18 cellular contexts compared by ENCODE assay signal in genomic region chr20:23301436-23302050, GRCh38. TPM values are rescaled to one million over a fixed set of nuclear protein-coding genes. Genes with fewer than 3 reads are reported as not detected.
DNase-seq lines count a peak whose midpoint lies in the region; ATAC-seq and TF ChIP-seq lines count a peak whose summit lies in the region.
"Had no signal": no experiment of that assay in that cellular context is flagged by ENCODE, and none has a peak within 500 bp of the region (broad histone marks: within the 10 kb centered on the region; RNA-seq: fewer than 3 reads in every experiment).

No MANE protein-coding gene starts in this region.

- H3K4me1 ChIP-seq in IMR-90 (ENCODE audit: control insufficient read depth, insufficient read depth, low read length) (no peaks in the 10 kb centered on the region), neuronal stem cell (ENCODE audit: control insufficient read depth in 2 of 2, insufficient read depth in 1 of 2, low read depth in 1 of 2, low read length in 2 of 2) (peaks cover 0 to 8% of the 10 kb centered on the region in 2 donors)
- H3K4me1 ChIP-seq: HAP-1 had no signal

- no peak overlapping the region for H4K5ac ChIP-seq in IMR-90 (ENCODE audit: low read depth, low read length)

- H2AK9ac ChIP-seq in IMR-90 (replicated peaks; ENCODE audit: low read depth, low read length, poor library complexity), result no peak overlapping the region

- H2BK120ac ChIP-seq in IMR-90 (ENCODE audit: low read depth, low read length) (no peak overlapping the region), neuronal stem cell (ENCODE audit: low read depth, low read length) (no peak overlapping the region)

- dilution Hi-C loops in IMR-90 (cut with HindIII; ENCODE audit: low sequenced_read_pairs, unreplicated experiment), result no loop called here

- DNase-seq in activated effector memory CD4-positive, alpha-beta T cell treated with anti-CD3 and anti-CD28 coated beads, Interleukin-2, amount 50 U/mL, for 16 hours, result peak; percentile 21
- no peak for DNase-seq in activated effector memory CD4-positive, alpha-beta T cell treated with Interleukin-2 at 50 U/mL for 16 hours
- DNase-seq in IMR-90 (no peak), coronary artery (ENCODE audit: low spot score) (peak; percentile 38), neuronal stem cell (ENCODE audit: low spot score) (no peak), retina (no peak)
- DNase-seq: C1 segment of cervical spinal cord; Calu3; CD4-positive, alpha-beta memory T cell; COR-L47; DMS53; DMS79 treated with DMSO at 0.1 percent for 48 hours; GOT3; HFFc6 had no signal

- no peaks in the 10 kb centered on the region for H4K20me1 ChIP-seq in IMR-90 (ENCODE audit: insufficient read depth, low read length)

- H3K79me1 ChIP-seq in IMR-90 (ENCODE audit: low read depth in 1 of 2, low read length in 2 of 2), result no peaks in the 10 kb centered on the region
- H3K79me1 ChIP-seq in neuronal stem cell (ENCODE audit: low read depth, low read length), result no peaks in the 10 kb centered on the region

- no TSS peak for BruUV-seq in IMR-90 (replicated peaks; lab: Mats Ljungman, UMichigan)

- no peak for TF ChIP-seq POLR2A in IMR-90 (IDR thresholded peaks at IDR 0.05; ENCODE audit: low read depth, low read length)

- H3K56ac ChIP-seq in IMR-90 (ENCODE audit: extremely low read depth, insufficient read depth, low read length), result no peak overlapping the region

- H3K4me3 ChIP-seq in IMR-90 (ENCODE audit: insufficient read depth, low read depth, low read length), result no peak overlapping the region
- H3K4me3 ChIP-seq in coronary artery, result no peak overlapping the region
- H3K4me3 ChIP-seq in neuronal stem cell (ENCODE audit: low read length in 2 of 2), result no peak overlapping the region
- H3K4me3 ChIP-seq: HAP-1 had no signal

- TF ChIP-seq CTCF in IMR-90 (conservative IDR thresholded peaks at IDR 0.05; ENCODE audit: low read depth, low read length) (no peak), coronary artery (IDR thresholded peaks at IDR 0.05) (no peak)

- no peaks in the 10 kb centered on the region for H3K9me1 ChIP-seq in IMR-90 (ENCODE audit: insufficient read depth, low read length)

- H2AK5ac ChIP-seq in IMR-90 (ENCODE audit: low read depth, low read length) (no peak overlapping the region), neuronal stem cell (ENCODE audit: low read depth, low read length) (no peak overlapping the region)

- POLR2A ChIA-PET in IMR-90 (lab: Charles Lee; ENCODE audit: unreplicated experiment), result no interaction called here

- no peak overlapping the region for H3K18ac ChIP-seq in IMR-90 (ENCODE audit: low read depth, low read length)
- peak overlapping the region; percentile 11 for H3K18ac ChIP-seq in neuronal stem cell (ENCODE audit: low read length)

- H2BK15ac ChIP-seq in IMR-90 (ENCODE audit: low read depth, low read length), result no peak overlapping the region
- no peak overlapping the region for H2BK15ac ChIP-seq in neuronal stem cell (ENCODE audit: low read length)

- H3K36me3 ChIP-seq in IMR-90 (ENCODE audit: control insufficient read depth, insufficient read depth, low read length), result no peaks in the 10 kb centered on the region
- peaks cover 0 to 2% of the 10 kb centered on the region in 2 donors for H3K36me3 ChIP-seq in neuronal stem cell (replicated peaks in 1 of 2; ENCODE audit: control insufficient read depth in 2 of 2, insufficient read depth in 2 of 2, low read length in 2 of 2)
- H3K36me3 ChIP-seq: HAP-1 had no signal

- H4K91ac ChIP-seq in IMR-90 (ENCODE audit: insufficient read depth, low read depth, low read length) (no peak overlapping the region), neuronal stem cell (ENCODE audit: low read depth, low read length, poor library complexity) (no peak overlapping the region)

- ATAC-seq in IMR-90 (ENCODE audit: low read depth) (no peak), GM21717 (IDR thresholded peaks at IDR 0.05; ENCODE audit: unreplicated experiment) (no peak), HG03432 (IDR thresholded peaks at IDR 0.05; ENCODE audit: unreplicated experiment) (no peak)

- in situ Hi-C loops in IMR-90 (cut with MboI; ENCODE audit: low sequenced_read_pairs), result no loop called here

- H2BK5ac ChIP-seq in IMR-90 (ENCODE audit: low read depth, low read length, poor library complexity, severe bottlenecking) (no peak overlapping the region), neuronal stem cell (ENCODE audit: low read length) (no peak overlapping the region)

- no peak overlapping the region for H3K23ac ChIP-seq in IMR-90 (ENCODE audit: low read depth, low read length)
- H3K23ac ChIP-seq in neuronal stem cell (ENCODE audit: low read depth, low read length, poor library complexity), result no peak overlapping the region

- H3K14ac ChIP-seq in IMR-90 (replicated peaks; ENCODE audit: low read depth, low read length) (no peak overlapping the region), neuronal stem cell (ENCODE audit: low read length) (no peak overlapping the region)

- intact Hi-C loops in IMR-90 (cut with micrococcal nuclease), result no loop called here

- H3K4ac ChIP-seq in IMR-90 (ENCODE audit: low read depth, low read length), result no peak overlapping the region
- H3K4ac ChIP-seq in neuronal stem cell (ENCODE audit: low read length), result no peak overlapping the region

- no peak overlapping the region for H2BK20ac ChIP-seq in IMR-90 (ENCODE audit: low read depth, low read length)

- H3K9me3 ChIP-seq in IMR-90 (ENCODE audit: control insufficient read depth, insufficient read depth, low read length) (no peaks in the 10 kb centered on the region), neuronal stem cell (replicated peaks in 1 of 2; ENCODE audit: control insufficient read depth in 2 of 2, insufficient read depth in 1 of 2, low read depth in 1 of 2, low read length in 2 of 2) (no peaks in the 10 kb centered on the region)
- H3K9me3 ChIP-seq: HAP-1 had no signal

- H3K27me3 ChIP-seq in IMR-90 (ENCODE audit: control insufficient read depth, insufficient read depth, low read length) (peaks cover under 1% of the 10 kb centered on the region; the same call in 1 of the 2 replicates), neuronal stem cell (ENCODE audit: control insufficient read depth in 3 of 3, insufficient read depth in 3 of 3, low read depth in 1 of 3, low read length in 3 of 3) (peaks cover 0 to 4% (median 0%) of the 10 kb centered on the region in 3 experiments)

- H3K4me2 ChIP-seq in IMR-90 (ENCODE audit: low read depth, low read length) (no peak overlapping the region), neuronal stem cell (ENCODE audit: insufficient read depth, low read length, poor library complexity, severe bottlenecking) (no peak overlapping the region)

- H4K8ac ChIP-seq in IMR-90 (ENCODE audit: low read depth in 2 of 2, low read length in 2 of 2), result no peak overlapping the region
- H4K8ac ChIP-seq in neuronal stem cell (ENCODE audit: low read depth, low read length), result no peak overlapping the region

- CTCF ChIA-PET in IMR-90 (lab: Yijun Ruan, JAX), result no interaction called here

- peak overlapping the region; percentile 29 for H2AFZ ChIP-seq in IMR-90 (replicated peaks; ENCODE audit: low read length, poor library complexity)
- H2AFZ ChIP-seq in neuronal stem cell (ENCODE audit: low read length), result no peak overlapping the region

- WGBS in IMR-90 (ENCODE audit: extremely low coverage in 2 of 2, insufficient read length in 1 of 2), 2 experiments, result 100% methylated on average over 2 of the region's 12 CpGs; no CpG with 5 or more reads in 1 of the 2 experiments
- no CpG with 5 or more reads among the region's 12 CpGs for WGBS in neuronal stem cell (ENCODE audit: extremely low coverage in 2 of 2, insufficient read length in 2 of 2, insufficient replicate concordance in 1 of 2), 2 donors

- no peak overlapping the region for H2BK12ac ChIP-seq in neuronal stem cell (ENCODE audit: low read length)

- H3K27ac ChIP-seq in IMR-90 (ENCODE audit: insufficient read depth, low read length), result no peak overlapping the region
- no peak overlapping the region for H3K27ac ChIP-seq in coronary artery
- no peak overlapping the region for H3K27ac ChIP-seq in neuronal stem cell (replicated peaks; ENCODE audit: low read length)
- H3K27ac ChIP-seq: 22Rv1 had no signal

- no peak for TF ChIP-seq RAD21 in IMR-90 (IDR thresholded peaks at IDR 0.05; ENCODE audit: low read length)

- H3K9ac ChIP-seq in IMR-90 (ENCODE audit: low read depth, low read length) (no peak overlapping the region), neuronal stem cell (ENCODE audit: low read depth, low read length, poor library complexity) (no peak overlapping the region)

TF ChIP-seq in IMR-90, 13 proteins besides CTCF, POLR2A, EP300 and RAD21 (continues in another document):
- no peak for TF ChIP-seq MXI1 (IDR thresholded peaks at IDR 0.05; ENCODE audit: borderline replicate concordance, low read depth, low read length)
- TF ChIP-seq MAFK (IDR thresholded peaks at IDR 0.05; ENCODE audit: low read depth, low read length), result no peak
- TF ChIP-seq BHLHE40 (IDR thresholded peaks at IDR 0.05; ENCODE audit: low read depth, low read length), result no peak
- no peak for TF ChIP-seq RFX5 (IDR thresholded peaks at IDR 0.05; ENCODE audit: low read depth, low read length)
- TF ChIP-seq CHD1 (IDR thresholded peaks at IDR 0.05; ENCODE audit: low read depth, low read length), result no peak
- no peak for TF ChIP-seq FOS (IDR thresholded peaks at IDR 0.05; ENCODE audit: low read depth, low read length)
- no peak for TF ChIP-seq ELK1 (IDR thresholded peaks at IDR 0.05; ENCODE audit: borderline replicate concordance, low read depth, low read length)
- no peak for TF ChIP-seq RCOR1 (IDR thresholded peaks at IDR 0.05; ENCODE audit: insufficient replicate concordance, low read length)
- no peak for TF ChIP-seq USF2 (IDR thresholded peaks at IDR 0.05; ENCODE audit: low read depth, low read length)

RNA-seq across cellular contexts. Expression of gene NXT1, which starts 49.0 kb away (rescaled TPM):
- total RNA-seq in IMR-90 (2012; rRNA removed), result 25.5 and 25.8 TPM in 2 replicates
- 23.6 and 27.0 TPM in 2 replicates for polyA plus RNA-seq in IMR-90 (2012; rRNA removed)
- 23.5 and 23.8 TPM in 2 replicates for polyA plus RNA-seq in IMR-90 (2012; cell fraction: cytosol; rRNA removed)
- polyA plus RNA-seq in IMR-90 (2012; cell fraction: nucleus; rRNA removed; ENCODE audit: low replicate concordance), result 12.7 and 21.3 TPM in 2 replicates
- 32.1 TPM for polyA plus RNA-seq in neuronal stem cell (2013, experiment 1 of 2)
- polyA plus RNA-seq in neuronal stem cell (2013, experiment 2 of 2), result 32.9 TPM

Comparison
In these comparisons a context has a peak if more than half of its experiments do, and no peak if none do; other contexts are left out.
1. DNase-seq: peak in activated effector memory CD4-positive, alpha-beta T cell treated with anti-CD3 and anti-CD28 coated beads, Interleukin-2, amount 50 U/mL, for 16 hours (single experiment) and coronary artery (single experiment); none in activated effector memory CD4-positive, alpha-beta T cell treated with Interleukin-2 at 50 U/mL for 16 hours (single experiment), IMR-90 (single experiment), neuronal stem cell (single experiment) and retina (single experiment).